In the genomic region with DNA sequence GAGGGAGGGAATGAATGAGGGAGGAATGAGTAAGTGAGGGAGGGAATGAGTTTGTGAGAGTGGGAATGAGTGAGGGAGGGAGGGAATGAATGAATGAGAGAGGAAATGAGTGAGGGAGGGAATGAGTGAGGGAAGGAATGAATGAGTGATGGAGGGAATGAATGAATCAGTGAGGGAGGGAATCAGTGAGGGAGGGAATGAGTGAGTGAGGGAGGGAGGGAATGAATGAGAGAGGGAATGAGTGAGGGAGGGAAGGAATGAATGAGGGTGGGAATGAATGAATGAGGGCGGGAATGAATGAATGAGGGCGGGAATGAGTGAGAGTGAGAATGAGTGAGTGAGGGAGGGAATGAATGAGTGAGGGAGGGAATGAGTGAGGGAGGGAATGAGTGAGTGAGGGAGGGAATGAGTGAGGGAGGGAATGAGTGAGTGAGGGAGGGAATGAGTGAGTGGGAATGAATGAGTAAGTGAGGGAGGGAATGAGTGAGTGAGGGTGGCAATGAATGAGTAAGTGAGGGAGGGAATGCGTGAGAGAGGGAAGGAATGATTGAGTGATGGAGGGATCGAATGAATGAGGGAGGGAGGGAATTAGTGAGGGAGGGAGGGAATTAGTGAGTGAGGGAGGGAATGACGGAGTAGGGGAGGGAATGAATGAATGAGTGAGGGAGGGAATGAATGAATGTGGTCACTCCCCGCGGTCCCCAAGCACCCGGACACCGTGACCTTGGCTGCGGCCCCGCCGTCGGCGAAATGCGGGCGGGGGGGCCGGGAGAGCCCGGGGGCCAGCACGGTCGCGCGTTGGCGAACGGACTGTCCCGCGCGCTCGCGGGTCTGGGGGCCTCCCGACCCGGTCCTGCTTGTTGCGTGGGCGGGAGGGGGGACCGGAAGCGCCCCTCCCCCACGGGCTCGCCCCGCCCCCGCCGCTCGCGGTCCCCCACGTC, we compare ENCODE assay signal across 1 cellular context.
TF ChIP-seq lines count a peak whose summit lies in the region.

No MANE protein-coding gene starts in this region.

TF ChIP-seq in H1, 55 proteins besides CTCF, POLR2A, EP300 and RAD21:
- TF ChIP-seq, protein P1, sequence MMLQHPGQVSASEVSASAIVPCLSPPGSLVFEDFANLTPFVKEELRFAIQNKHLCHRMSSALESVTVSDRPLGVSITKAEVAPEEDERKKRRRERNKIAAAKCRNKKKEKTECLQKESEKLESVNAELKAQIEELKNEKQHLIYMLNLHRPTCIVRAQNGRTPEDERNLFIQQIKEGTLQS (IDR thresholded peaks at IDR 0.05; ENCODE audit: insufficient read depth, low read depth, low read length): no peak
- TF ChIP-seq RFX5 (IDR thresholded peaks at IDR 0.05; ENCODE audit: borderline replicate concordance, low read depth, low read length) (no peak), NRF1 (IDR thresholded peaks at IDR 0.05; ENCODE audit: low read depth, low read length) (no peak), EGR1 (IDR thresholded peaks at IDR 0.05; ENCODE audit: borderline replicate concordance, low read depth, low read length) (peak; percentile 84; the same call in 1 of the 2 replicates), ASH2L (IDR thresholded peaks at IDR 0.05; ENCODE audit: low read length) (peak; percentile 41), CEBPB (IDR thresholded peaks at IDR 0.05; ENCODE audit: low read depth, low read length) (no peak), RBBP5 (IDR thresholded peaks at IDR 0.05; ENCODE audit: borderline replicate concordance, low read depth, low read length) (no peak), SUZ12 (IDR thresholded peaks at IDR 0.05; ENCODE audit: low read length) (no peak), JUND (IDR thresholded peaks at IDR 0.05; ENCODE audit: low read length) (no peak), BACH1 (IDR thresholded peaks at IDR 0.05; ENCODE audit: low read length) (peak; percentile 90), PHF8 (conservative IDR thresholded peaks at IDR 0.05; ENCODE audit: low read depth, low read length) (peak; percentile 57), HDAC6 (IDR thresholded peaks at IDR 0.05; ENCODE audit: low read depth, low read length) (no peak), CHD2 (IDR thresholded peaks at IDR 0.05; ENCODE audit: low read length) (no peak), GABPA (IDR thresholded peaks at IDR 0.05; ENCODE audit: borderline replicate concordance, insufficient read depth, low read length) (no peak), TAF7 (optimal IDR thresholded peaks at IDR 0.05; ENCODE audit: borderline replicate concordance, low read depth, low read length) (no peak), POU5F1 (IDR thresholded peaks at IDR 0.05; ENCODE audit: low read depth, low read length) (no peak), BRCA1 (IDR thresholded peaks at IDR 0.05; ENCODE audit: low read depth, low read length) (no peak), FOSL1 (IDR thresholded peaks at IDR 0.05; ENCODE audit: insufficient read depth, low read depth, low read length) (no peak), SP4 (IDR thresholded peaks at IDR 0.05; ENCODE audit: low read length) (no peak), TAF1 (IDR thresholded peaks at IDR 0.05; ENCODE audit: low read depth, low read length) (no peak), TEAD4 (IDR thresholded peaks at IDR 0.05; ENCODE audit: low read depth, low read length) (no peak), KDM4A (IDR thresholded peaks at IDR 0.05; ENCODE audit: low read depth, low read length, severe bottlenecking) (peak; percentile 57), NANOG (IDR thresholded peaks at IDR 0.05; ENCODE audit: insufficient read depth, low read depth, low read length, poor library complexity, severe bottlenecking) (no peak), MAFK (IDR thresholded peaks at IDR 0.05; ENCODE audit: low read depth, low read length) (no peak), JUN (IDR thresholded peaks at IDR 0.05; ENCODE audit: low read depth, low read length) (no peak), SIX5 (IDR thresholded peaks at IDR 0.05; ENCODE audit: low read depth, low read length) (no peak), TCF12 (IDR thresholded peaks at IDR 0.05; ENCODE audit: low read depth, low read length) (0 out of 2 replicates have a peak, but pooled peaks have one; percentile 29), KDM1A (IDR thresholded peaks at IDR 0.05; ENCODE audit: borderline replicate concordance, low read length) (peak; percentile 21; the same call in 1 of the 2 replicates), YY1 (IDR thresholded peaks at IDR 0.05; ENCODE audit: low read depth, low read length) (no peak), SAP30 (IDR thresholded peaks at IDR 0.05; ENCODE audit: insufficient read depth, insufficient replicate concordance, low read length) (no peak), CBX5 (IDR thresholded peaks at IDR 0.05; ENCODE audit: low read depth, low read length) (no peak), BCL11A (IDR thresholded peaks at IDR 0.05; ENCODE audit: low read depth in 2 of 2, low read length in 2 of 2) (no peak), POLR2AphosphoS5 (IDR thresholded peaks at IDR 0.05; ENCODE audit: low read depth, low read length) (no peak; the same call in 1 of the 2 replicates), HDAC2 (IDR thresholded peaks at IDR 0.05; ENCODE audit: borderline replicate concordance in 1 of 2, low read depth in 2 of 2, low read length in 2 of 2) (peak in 1 of 2 experiments; percentile 82; a peak in 1 of 4 replicates), CHD1 (IDR thresholded peaks at IDR 0.05; ENCODE audit: low read depth, low read length) (no peak), GTF2F1 (IDR thresholded peaks at IDR 0.05; ENCODE audit: borderline replicate concordance, low read depth, low read length) (no peak), EZH2 (IDR thresholded peaks at IDR 0.05; ENCODE audit: low read depth, low read length, severe bottlenecking) (no peak), SP1 (IDR thresholded peaks at IDR 0.05; ENCODE audit: low read depth, low read length) (no peak), CTBP2 (IDR thresholded peaks at IDR 0.05; ENCODE audit: borderline replicate concordance, insufficient read depth, insufficient read length, low read length) (no peak), KDM5A (IDR thresholded peaks at IDR 0.05; ENCODE audit: low read length) (no peak), SRF (IDR thresholded peaks at IDR 0.05; ENCODE audit: low read depth, low read length) (no peak), ZNF274 (IDR thresholded peaks at IDR 0.05; ENCODE audit: borderline replicate concordance, extremely low read depth, low read length) (no peak), SIN3A (conservative IDR thresholded peaks at IDR 0.05 in 1 of 2, IDR thresholded peaks at IDR 0.05 in 1 of 2; ENCODE audit: low read depth in 1 of 2, low read length in 2 of 2) (peak in 1 of 2 experiments; percentile 24; a peak in 1 of 4 replicates)
- TF ChIP-seq, protein P2, sequence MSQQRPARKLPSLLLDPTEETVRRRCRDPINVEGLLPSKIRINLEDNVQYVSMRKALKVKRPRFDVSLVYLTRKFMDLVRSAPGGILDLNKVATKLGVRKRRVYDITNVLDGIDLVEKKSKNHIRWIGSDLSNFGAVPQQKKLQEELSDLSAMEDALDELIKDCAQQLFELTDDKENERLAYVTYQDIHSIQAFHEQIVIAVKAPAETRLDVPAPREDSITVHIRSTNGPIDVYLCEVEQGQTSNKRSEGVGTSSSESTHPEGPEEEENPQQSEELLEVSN (IDR thresholded peaks at IDR 0.05): no peak
- TF ChIP-seq, protein P3, sequence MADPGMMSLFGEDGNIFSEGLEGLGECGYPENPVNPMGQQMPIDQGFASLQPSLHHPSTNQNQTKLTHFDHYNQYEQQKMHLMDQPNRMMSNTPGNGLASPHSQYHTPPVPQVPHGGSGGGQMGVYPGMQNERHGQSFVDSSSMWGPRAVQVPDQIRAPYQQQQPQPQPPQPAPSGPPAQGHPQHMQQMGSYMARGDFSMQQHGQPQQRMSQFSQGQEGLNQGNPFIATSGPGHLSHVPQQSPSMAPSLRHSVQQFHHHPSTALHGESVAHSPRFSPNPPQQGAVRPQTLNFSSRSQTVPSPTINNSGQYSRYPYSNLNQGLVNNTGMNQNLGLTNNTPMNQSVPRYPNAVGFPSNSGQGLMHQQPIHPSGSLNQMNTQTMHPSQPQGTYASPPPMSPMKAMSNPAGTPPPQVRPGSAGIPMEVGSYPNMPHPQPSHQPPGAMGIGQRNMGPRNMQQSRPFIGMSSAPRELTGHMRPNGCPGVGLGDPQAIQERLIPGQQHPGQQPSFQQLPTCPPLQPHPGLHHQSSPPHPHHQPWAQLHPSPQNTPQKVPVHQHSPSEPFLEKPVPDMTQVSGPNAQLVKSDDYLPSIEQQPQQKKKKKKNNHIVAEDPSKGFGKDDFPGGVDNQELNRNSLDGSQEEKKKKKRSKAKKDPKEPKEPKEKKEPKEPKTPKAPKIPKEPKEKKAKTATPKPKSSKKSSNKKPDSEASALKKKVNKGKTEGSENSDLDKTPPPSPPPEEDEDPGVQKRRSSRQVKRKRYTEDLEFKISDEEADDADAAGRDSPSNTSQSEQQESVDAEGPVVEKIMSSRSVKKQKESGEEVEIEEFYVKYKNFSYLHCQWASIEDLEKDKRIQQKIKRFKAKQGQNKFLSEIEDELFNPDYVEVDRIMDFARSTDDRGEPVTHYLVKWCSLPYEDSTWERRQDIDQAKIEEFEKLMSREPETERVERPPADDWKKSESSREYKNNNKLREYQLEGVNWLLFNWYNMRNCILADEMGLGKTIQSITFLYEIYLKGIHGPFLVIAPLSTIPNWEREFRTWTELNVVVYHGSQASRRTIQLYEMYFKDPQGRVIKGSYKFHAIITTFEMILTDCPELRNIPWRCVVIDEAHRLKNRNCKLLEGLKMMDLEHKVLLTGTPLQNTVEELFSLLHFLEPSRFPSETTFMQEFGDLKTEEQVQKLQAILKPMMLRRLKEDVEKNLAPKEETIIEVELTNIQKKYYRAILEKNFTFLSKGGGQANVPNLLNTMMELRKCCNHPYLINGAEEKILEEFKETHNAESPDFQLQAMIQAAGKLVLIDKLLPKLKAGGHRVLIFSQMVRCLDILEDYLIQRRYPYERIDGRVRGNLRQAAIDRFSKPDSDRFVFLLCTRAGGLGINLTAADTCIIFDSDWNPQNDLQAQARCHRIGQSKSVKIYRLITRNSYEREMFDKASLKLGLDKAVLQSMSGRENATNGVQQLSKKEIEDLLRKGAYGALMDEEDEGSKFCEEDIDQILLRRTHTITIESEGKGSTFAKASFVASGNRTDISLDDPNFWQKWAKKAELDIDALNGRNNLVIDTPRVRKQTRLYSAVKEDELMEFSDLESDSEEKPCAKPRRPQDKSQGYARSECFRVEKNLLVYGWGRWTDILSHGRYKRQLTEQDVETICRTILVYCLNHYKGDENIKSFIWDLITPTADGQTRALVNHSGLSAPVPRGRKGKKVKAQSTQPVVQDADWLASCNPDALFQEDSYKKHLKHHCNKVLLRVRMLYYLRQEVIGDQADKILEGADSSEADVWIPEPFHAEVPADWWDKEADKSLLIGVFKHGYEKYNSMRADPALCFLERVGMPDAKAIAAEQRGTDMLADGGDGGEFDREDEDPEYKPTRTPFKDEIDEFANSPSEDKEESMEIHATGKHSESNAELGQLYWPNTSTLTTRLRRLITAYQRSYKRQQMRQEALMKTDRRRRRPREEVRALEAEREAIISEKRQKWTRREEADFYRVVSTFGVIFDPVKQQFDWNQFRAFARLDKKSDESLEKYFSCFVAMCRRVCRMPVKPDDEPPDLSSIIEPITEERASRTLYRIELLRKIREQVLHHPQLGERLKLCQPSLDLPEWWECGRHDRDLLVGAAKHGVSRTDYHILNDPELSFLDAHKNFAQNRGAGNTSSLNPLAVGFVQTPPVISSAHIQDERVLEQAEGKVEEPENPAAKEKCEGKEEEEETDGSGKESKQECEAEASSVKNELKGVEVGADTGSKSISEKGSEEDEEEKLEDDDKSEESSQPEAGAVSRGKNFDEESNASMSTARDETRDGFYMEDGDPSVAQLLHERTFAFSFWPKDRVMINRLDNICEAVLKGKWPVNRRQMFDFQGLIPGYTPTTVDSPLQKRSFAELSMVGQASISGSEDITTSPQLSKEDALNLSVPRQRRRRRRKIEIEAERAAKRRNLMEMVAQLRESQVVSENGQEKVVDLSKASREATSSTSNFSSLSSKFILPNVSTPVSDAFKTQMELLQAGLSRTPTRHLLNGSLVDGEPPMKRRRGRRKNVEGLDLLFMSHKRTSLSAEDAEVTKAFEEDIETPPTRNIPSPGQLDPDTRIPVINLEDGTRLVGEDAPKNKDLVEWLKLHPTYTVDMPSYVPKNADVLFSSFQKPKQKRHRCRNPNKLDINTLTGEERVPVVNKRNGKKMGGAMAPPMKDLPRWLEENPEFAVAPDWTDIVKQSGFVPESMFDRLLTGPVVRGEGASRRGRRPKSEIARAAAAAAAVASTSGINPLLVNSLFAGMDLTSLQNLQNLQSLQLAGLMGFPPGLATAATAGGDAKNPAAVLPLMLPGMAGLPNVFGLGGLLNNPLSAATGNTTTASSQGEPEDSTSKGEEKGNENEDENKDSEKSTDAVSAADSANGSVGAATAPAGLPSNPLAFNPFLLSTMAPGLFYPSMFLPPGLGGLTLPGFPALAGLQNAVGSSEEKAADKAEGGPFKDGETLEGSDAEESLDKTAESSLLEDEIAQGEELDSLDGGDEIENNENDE (IDR thresholded peaks at IDR 0.05; ENCODE audit: insufficient replicate concordance, low read length): no peak
- TF ChIP-seq, protein P4, sequence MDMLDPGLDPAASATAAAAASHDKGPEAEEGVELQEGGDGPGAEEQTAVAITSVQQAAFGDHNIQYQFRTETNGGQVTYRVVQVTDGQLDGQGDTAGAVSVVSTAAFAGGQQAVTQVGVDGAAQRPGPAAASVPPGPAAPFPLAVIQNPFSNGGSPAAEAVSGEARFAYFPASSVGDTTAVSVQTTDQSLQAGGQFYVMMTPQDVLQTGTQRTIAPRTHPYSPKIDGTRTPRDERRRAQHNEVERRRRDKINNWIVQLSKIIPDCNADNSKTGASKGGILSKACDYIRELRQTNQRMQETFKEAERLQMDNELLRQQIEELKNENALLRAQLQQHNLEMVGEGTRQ (IDR thresholded peaks at IDR 0.05; ENCODE audit: low read length): no peak
- TF ChIP-seq, protein P5, sequence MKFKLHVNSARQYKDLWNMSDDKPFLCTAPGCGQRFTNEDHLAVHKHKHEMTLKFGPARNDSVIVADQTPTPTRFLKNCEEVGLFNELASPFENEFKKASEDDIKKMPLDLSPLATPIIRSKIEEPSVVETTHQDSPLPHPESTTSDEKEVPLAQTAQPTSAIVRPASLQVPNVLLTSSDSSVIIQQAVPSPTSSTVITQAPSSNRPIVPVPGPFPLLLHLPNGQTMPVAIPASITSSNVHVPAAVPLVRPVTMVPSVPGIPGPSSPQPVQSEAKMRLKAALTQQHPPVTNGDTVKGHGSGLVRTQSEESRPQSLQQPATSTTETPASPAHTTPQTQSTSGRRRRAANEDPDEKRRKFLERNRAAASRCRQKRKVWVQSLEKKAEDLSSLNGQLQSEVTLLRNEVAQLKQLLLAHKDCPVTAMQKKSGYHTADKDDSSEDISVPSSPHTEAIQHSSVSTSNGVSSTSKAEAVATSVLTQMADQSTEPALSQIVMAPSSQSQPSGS (IDR thresholded peaks at IDR 0.05; ENCODE audit: low read length): 0 out of 2 replicates have a peak, but pooled peaks have one; percentile 75
